Comparison of ENCODE assay signal across 11 cellular contexts in genomic region chr3:155356594-155357370, GRCh38.
DNase-seq lines count a peak whose midpoint lies in the region; ATAC-seq and TF ChIP-seq lines count a peak whose summit lies in the region.
"Had no signal": no experiment of that assay in that cellular context is flagged by ENCODE, and none has a peak within 500 bp of the region (broad histone marks: within the 10 kb centered on the region; RNA-seq: fewer than 3 reads in every experiment).

No MANE protein-coding gene starts in this region.

- H3K9me3 ChIP-seq in cardiac muscle cell (ENCODE audit: low read depth), result no peaks in the 10 kb centered on the region
- H3K9me3 ChIP-seq in upper lobe of right lung, result no peaks in the 10 kb centered on the region
- H3K9me3 ChIP-seq: HAP-1 had no signal

- H3K36me3 ChIP-seq in cardiac muscle cell, result no peaks in the 10 kb centered on the region
- no peaks in the 10 kb centered on the region for H3K36me3 ChIP-seq in upper lobe of right lung
- H3K36me3 ChIP-seq: HAP-1 had no signal

- H3K4me1 ChIP-seq in cardiac muscle cell (ENCODE audit: low read depth) (no peaks in the 10 kb centered on the region), upper lobe of right lung (no peaks in the 10 kb centered on the region)

- in situ Hi-C loops in SK-MEL-5 (cut with HindIII; ENCODE audit: low pct_unique_long_range_greater_than_20kb, low sequenced_read_pairs), result no loop called here

- H3K27me3 ChIP-seq in cardiac muscle cell (no peaks in the 10 kb centered on the region), upper lobe of right lung (no peaks in the 10 kb centered on the region)

- TF ChIP-seq CTCF in cardiac muscle cell (IDR thresholded peaks at IDR 0.05; ENCODE audit: low read depth, low read length) (peak; percentile 19), upper lobe of right lung (IDR thresholded peaks at IDR 0.05) (no peak)

- H3K27ac ChIP-seq in cardiac muscle cell (no peak overlapping the region), upper lobe of right lung (no peak overlapping the region)

- peak; percentile 35 for ATAC-seq in Right ventricle myocardium superior (ENCODE audit: poor library complexity)
- ATAC-seq in upper lobe of right lung, result no peak

- intact Hi-C loops in Right ventricle myocardium superior (cut with DNase I) (no loop called here), cardiac septum (cut with DNase I) (no loop called here), upper lobe of right lung (cut with DNase I) (loop anchor here (10.0 kb wide), 1 partner anchor 348 kb away; no protein-coding TSS in a partner anchor)

- no peak overlapping the region for H3K4me3 ChIP-seq in cardiac muscle cell
- H3K4me3 ChIP-seq in upper lobe of right lung, result no peak overlapping the region
- H3K4me3 ChIP-seq: HAP-1 had no signal

- DNase-seq in Right ventricle myocardium superior (no peak), cardiac septum (ENCODE audit: low spot score) (no peak), SK-MEL-5 (ENCODE audit: low read depth, low spot score) (peak; percentile 47), cardiac muscle cell (ENCODE audit: low read depth in 1 of 2, low spot score in 1 of 2) (no peak), stromal cell of bone marrow (ENCODE audit: low read depth) (peak; percentile 2), upper lobe of right lung (no peak), cerebellar nuclear complex (lab: John Stamatoyannopoulos, UW) (no peak)
- DNase-seq in activated naive CD4-positive, alpha-beta T cell treated with Interleukin-2 at 50 U/mL for 16 hours, result no peak
- DNase-seq: NCI-H1105, small intestine had no signal

Comparison
In these comparisons a context has a peak if more than half of its experiments do, and no peak if none do; other contexts are left out.
1. DNase-seq: peak in SK-MEL-5 (single experiment) and stromal cell of bone marrow (single experiment); none in Right ventricle myocardium superior (single experiment), cardiac septum (single experiment), cardiac muscle cell (0 of 2), activated naive CD4-positive, alpha-beta T cell treated with Interleukin-2 at 50 U/mL for 16 hours (single experiment), upper lobe of right lung (single experiment) and cerebellar nuclear complex (0 of 2).